ENCODE assay signal across 25 cellular contexts in the genomic region with DNA sequence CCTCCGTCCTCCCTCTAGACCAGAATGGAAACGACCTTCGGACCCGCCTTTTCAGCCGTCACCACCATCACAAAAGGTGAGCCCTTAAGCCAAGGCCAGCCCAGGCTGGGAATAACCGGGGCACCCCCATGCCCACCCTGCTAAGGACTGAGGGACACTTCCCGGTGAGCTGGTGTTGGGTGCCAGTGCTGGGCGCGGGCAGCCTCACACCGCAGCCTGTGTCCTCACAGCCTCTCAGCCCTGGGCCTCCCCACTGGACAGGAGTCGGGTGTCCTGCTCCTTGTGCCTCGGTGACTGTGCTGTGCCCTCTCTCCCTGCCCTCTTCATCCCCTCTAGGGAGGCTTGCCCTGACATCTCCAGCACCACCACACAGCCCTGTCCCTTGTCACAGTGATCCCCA. TPM values are rescaled to one million over a fixed set of nuclear protein-coding genes. Genes with fewer than 3 reads are reported as not detected.
"Had no signal": no experiment of that assay in that cellular context is flagged by ENCODE, and none has a peak within 500 bp of the region (broad histone marks: within the 10 kb centered on the region; RNA-seq: fewer than 3 reads in every experiment).

No MANE protein-coding gene starts in this region.

- H3K4me1 Mint-ChIP-seq: activated naive CD8-positive, alpha-beta T cell treated with anti-CD3 and anti-CD28 coated beads for 36 hours; brain; nephron had no signal

- H3K27ac Mint-ChIP-seq: activated naive CD8-positive, alpha-beta T cell treated with anti-CD3 and anti-CD28 coated beads for 36 hours; activated T-helper 1 cell treated with anti-CD3 and anti-CD28 coated beads, Interleukin-12 subunit alpha, Interleukin-12 subunit beta, Interleukin-2, Interleukin-4 antibody, amounts not matched to agents 30 ng/mL and 10 ng/mL and 1 ng/mL, durations not matched to agents 14 hours and 24 hours and 36 hours; nephron had no signal

- H3K9me3 ChIP-seq: colonic mucosa, esophagus muscularis mucosa, gastroesophageal sphincter, heart left ventricle, left lung, thyroid gland, uterus had no signal

- H3K27ac ChIP-seq: colonic mucosa, esophagus muscularis mucosa, gastroesophageal sphincter, heart left ventricle, left lung, thyroid gland, uterus, VCaP had no signal

- H3K36me3 ChIP-seq: uterus had no signal

- H3K27me3 ChIP-seq: colonic mucosa, esophagus muscularis mucosa, gastroesophageal sphincter, heart left ventricle, left lung, thyroid gland, uterus had no signal

- H3K4me3 ChIP-seq: colonic mucosa, esophagus muscularis mucosa, gastroesophageal sphincter, heart left ventricle, left lung, thyroid gland, uterus had no signal

- H3K4me3 Mint-ChIP-seq: activated naive CD8-positive, alpha-beta T cell treated with anti-CD3 and anti-CD28 coated beads for 36 hours; activated T-helper 1 cell treated with anti-CD3 and anti-CD28 coated beads, Interleukin-12 subunit alpha, Interleukin-12 subunit beta, Interleukin-2, Interleukin-4 antibody, amounts not matched to agents 30 ng/mL and 10 ng/mL and 1 ng/mL, durations not matched to agents 14 hours and 24 hours and 36 hours; brain; nephron had no signal

- H3K9me3 Mint-ChIP-seq: activated naive CD8-positive, alpha-beta T cell treated with anti-CD3 and anti-CD28 coated beads for 36 hours; activated T-helper 1 cell treated with anti-CD3 and anti-CD28 coated beads, Interleukin-12 subunit alpha, Interleukin-12 subunit beta, Interleukin-2, Interleukin-4 antibody, amounts not matched to agents 30 ng/mL and 10 ng/mL and 1 ng/mL, durations not matched to agents 14 hours and 24 hours and 36 hours; brain; nephron had no signal

- H3K27me3 Mint-ChIP-seq: activated naive CD8-positive, alpha-beta T cell treated with anti-CD3 and anti-CD28 coated beads for 36 hours; brain had no signal

- ATAC-seq: gastroesophageal sphincter, heart left ventricle, left lung had no signal

- H3K36me3 Mint-ChIP-seq: brain had no signal

- DNase-seq: activated CD4-positive, alpha-beta T cell treated with anti-CD3 and anti-CD28 coated beads, Interleukin-2, amount 50 U/mL, for 1 hour; activated CD4-positive, CD25-positive, alpha-beta regulatory T cell treated with anti-CD3 and anti-CD28 coated beads, Interleukin-2, amount 50 U/mL, for 72 hours; activated gamma-delta T cell treated with Interleukin-2 at 50 U/mL for 16 hours; activated naive CD8-positive, alpha-beta T cell treated with anti-CD3 and anti-CD28 coated beads for 36 hours; caudate nucleus; colonic mucosa; heart left ventricle; left lung; mammary epithelial cell; midbrain; occipital lobe; posterior cingulate gyrus; retina; stimulated activated naive CD4-positive, alpha-beta T cell treated with Interleukin-2 at 50 U/mL for 16 hours; SW 1271; T-helper 2 cell; thyroid gland; uterus had no signal

RNA-seq across cellular contexts. Expression of a gene that starts 17.4 kb away (rescaled TPM):
- total RNA-seq: esophagus muscularis mucosa had no signal

RNA-seq across cellular contexts. Expression of a gene that starts 30.5 kb away (rescaled TPM):
- total RNA-seq: subcutaneous adipose tissue had no signal
